Comparison of ENCODE assay signal across 1 cellular context in the genomic region with DNA sequence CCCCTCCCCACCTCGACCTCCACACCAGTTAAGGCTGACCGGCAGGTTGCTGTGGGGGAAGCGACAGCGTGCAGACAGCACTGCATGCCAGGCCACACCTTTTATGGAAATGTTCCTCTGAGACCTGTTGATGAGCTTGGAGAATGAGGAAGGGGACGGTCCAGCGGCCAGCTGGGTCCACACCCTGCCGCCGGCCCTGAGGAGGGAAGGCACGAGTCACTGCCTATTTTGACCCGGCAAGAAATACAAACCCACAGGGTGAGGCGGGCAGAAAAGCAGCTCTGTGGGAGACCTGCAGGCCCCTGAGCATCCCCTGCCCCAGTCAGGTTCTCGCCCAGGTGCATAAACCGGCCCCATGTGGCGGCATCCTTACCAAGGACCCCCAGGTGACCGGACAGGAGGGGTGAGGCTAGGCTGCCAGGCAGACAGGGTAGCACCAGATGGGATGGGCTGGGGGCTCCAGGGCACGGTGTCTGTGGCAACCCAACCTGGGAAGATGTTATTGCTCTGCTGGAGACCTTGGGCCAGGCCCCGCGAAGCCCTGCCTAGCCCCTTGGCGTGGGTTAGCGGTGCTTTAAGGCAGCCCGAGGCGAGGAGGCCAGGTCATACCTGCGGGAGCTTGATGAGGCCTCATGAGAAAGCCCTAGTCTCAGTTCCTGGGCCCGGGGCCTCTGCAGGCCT.
TF ChIP-seq lines count a peak whose summit lies in the region.

No MANE protein-coding gene starts in this region.

TF ChIP-seq in K562, 482 proteins besides CTCF, POLR2A, EP300 and RAD21:
- no peak for TF ChIP-seq PTTG1 (tag; IDR thresholded peaks at IDR 0.05; ENCODE audit: low read depth)
- peak; percentile 65 for TF ChIP-seq POLR2G (IDR thresholded peaks at IDR 0.05; ENCODE audit: low read depth, low read length)
